ENCODE assay signal across 9 cellular contexts in the genomic region with DNA sequence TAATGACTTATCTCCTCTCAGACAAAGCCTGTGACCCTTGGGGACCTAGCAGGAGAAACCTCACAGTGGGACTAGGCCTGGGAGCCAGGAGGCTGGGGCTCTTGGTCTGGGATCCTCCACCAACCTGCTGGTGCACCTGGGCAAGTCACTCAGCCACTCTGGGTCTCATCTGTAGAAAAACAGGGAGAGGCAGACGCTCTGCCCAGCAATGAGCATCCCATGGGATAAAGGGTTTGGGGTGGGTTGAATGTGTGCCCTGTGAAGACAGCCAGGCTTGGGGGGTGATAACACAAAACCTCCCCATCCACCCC.
A peak's percentile ranks its signal among the peaks of the same experiment; 100 is the strongest.
DNase-seq lines count a peak whose midpoint lies in the region; ATAC-seq and TF ChIP-seq lines count a peak whose summit lies in the region.
"Had no signal": no experiment of that assay in that cellular context is flagged by ENCODE, and none has a peak within 500 bp of the region (broad histone marks: within the 10 kb centered on the region; RNA-seq: fewer than 3 reads in every experiment).

No MANE protein-coding gene starts in this region.

- no peak overlapping the region for H3K4me3 Mint-ChIP-seq in Caco-2 (ENCODE audit: unreplicated experiment)

- POLR2A ChIA-PET in Caco-2 (lab: Charles Lee): no interaction called here

- CTCF ChIA-PET in Caco-2 (lab: Charles Lee): no interaction called here

- TF ChIP-seq POLR2A in esophagus squamous epithelium (IDR thresholded peaks at IDR 0.05): no peak

- H3K27ac ChIP-seq in RWPE2 (ENCODE audit: poor library complexity, severe bottlenecking): peak overlapping the region; percentile 95
- peak overlapping the region; percentile 84 to 96 (median 90) for H3K27ac ChIP-seq in esophagus squamous epithelium
- peak overlapping the region; percentile 75 for H3K27ac ChIP-seq in psoas muscle

- H3K9me3 Mint-ChIP-seq in Caco-2 (ENCODE audit: unreplicated experiment): no peaks in the 10 kb centered on the region

- H3K27me3 ChIP-seq in Caco-2 (replicated peaks; ENCODE audit: control insufficient read depth, insufficient read depth, low read length) (no peaks in the 10 kb centered on the region), RWPE2 (ENCODE audit: insufficient read depth, poor library complexity, severe bottlenecking) (no peaks in the 10 kb centered on the region), esophagus squamous epithelium (no peaks in the 10 kb centered on the region), psoas muscle (ENCODE audit: insufficient read depth in 3 of 3, low read length in 2 of 3) (no peaks in the 10 kb centered on the region)
- H3K27me3 ChIP-seq: testis had no signal

- H3K9me3 ChIP-seq in Caco-2: no peaks in the 10 kb centered on the region
- no peaks in the 10 kb centered on the region for H3K9me3 ChIP-seq in RWPE2 (ENCODE audit: severe bottlenecking)
- H3K9me3 ChIP-seq in esophagus squamous epithelium: no peaks in the 10 kb centered on the region
- no peaks in the 10 kb centered on the region for H3K9me3 ChIP-seq in psoas muscle
- H3K9me3 ChIP-seq: testis had no signal

- BruUV-seq in Caco-2 (replicated peaks; lab: Mats Ljungman, UMichigan): no TSS peak

- peaks cover 7% of the 10 kb centered on the region for H3K36me3 ChIP-seq in Caco-2 (ENCODE audit: control insufficient read depth, insufficient read depth, low read length)
- no peaks in the 10 kb centered on the region for H3K36me3 ChIP-seq in RWPE2 (ENCODE audit: low read depth)
- peaks cover 0 to 43% (median 0%) of the 10 kb centered on the region in 3 donors for H3K36me3 ChIP-seq in esophagus squamous epithelium
- no peaks in the 10 kb centered on the region for H3K36me3 ChIP-seq in psoas muscle (ENCODE audit: insufficient read depth in 1 of 2, low read depth in 1 of 2)

- H3K4me1 Mint-ChIP-seq in Caco-2 (ENCODE audit: low read depth, unreplicated experiment): peaks cover 6% of the 10 kb centered on the region

- H3K4me1 ChIP-seq in Caco-2 (peaks cover 36% of the 10 kb centered on the region), RWPE2 (ENCODE audit: insufficient read depth, poor library complexity, severe bottlenecking) (peaks cover 53% of the 10 kb centered on the region), esophagus squamous epithelium (peaks cover 70 to 100% (median 96%) of the 10 kb centered on the region in 3 donors), psoas muscle (peaks cover 96% of the 10 kb centered on the region)

- 60% methylated on average over 1 of the region's 1 CpG; no CpG with 5 or more reads in 1 of the 2 donors for WGBS in esophagus squamous epithelium, 2 donors
- 64 to 88% (median 70%) methylated on average over 1 of the region's 1 CpG for WGBS in psoas muscle, 3 donors

- DNase-seq in Caco-2 (no peak), RWPE2 (ENCODE audit: low spot score) (no peak), esophagus squamous epithelium (lab: John Stamatoyannopoulos, UW) (no peak), psoas muscle (no peak), GM19240 (ENCODE audit: insufficient read length, low spot score) (no peak), NCI-H2196 treated with DMSO at 0.1 percent for 48 hours (lab: John Stamatoyannopoulos, UW; ENCODE audit: unreplicated experiment) (no peak)
- DNase-seq in activated CD4-positive, CD25-positive, alpha-beta regulatory T cell treated with anti-CD3 and anti-CD28 coated beads, Interleukin-2, amount 50 U/mL, for 72 hours: no peak

- intact Hi-C loops in Caco-2 (cut with micrococcal nuclease; ENCODE audit: unreplicated experiment) (no loop called here), esophagus squamous epithelium (cut with DNase I) (no loop called here), psoas muscle (cut with DNase I) (no loop called here)

- H3K36me3 Mint-ChIP-seq in Caco-2 (ENCODE audit: insufficient read depth, unreplicated experiment): peaks cover 24% of the 10 kb centered on the region

- no peak overlapping the region for H3K4me3 ChIP-seq in Caco-2 (ENCODE audit: low read depth, low read length)
- H3K4me3 ChIP-seq in RWPE2 (ENCODE audit: severe bottlenecking): no peak overlapping the region
- H3K4me3 ChIP-seq in esophagus squamous epithelium: no peak overlapping the region
- no peak overlapping the region for H3K4me3 ChIP-seq in psoas muscle
- H3K4me3 ChIP-seq: testis had no signal

- ATAC-seq in RWPE2 (ENCODE audit: low read depth): peak; percentile 1; the same call in 2 of the 3 replicates
- ATAC-seq in psoas muscle: no peak
- no peak for ATAC-seq in GM19395 (IDR thresholded peaks at IDR 0.05; ENCODE audit: unreplicated experiment)

- peak overlapping the region; percentile 52 for H3K27ac Mint-ChIP-seq in Caco-2 (ENCODE audit: unreplicated experiment)

- no peaks in the 10 kb centered on the region for H3K27me3 Mint-ChIP-seq in Caco-2 (ENCODE audit: insufficient read depth, unreplicated experiment)

- TF ChIP-seq CTCF in Caco-2 (IDR thresholded peaks at IDR 0.05; ENCODE audit: insufficient read depth in 1 of 2, low read depth in 1 of 2, low read length in 1 of 2, severe bottlenecking in 1 of 2, unreplicated experiment in 1 of 2) (no peak), RWPE2 (IDR thresholded peaks at IDR 0.05; ENCODE audit: poor library complexity, severe bottlenecking) (no peak), esophagus squamous epithelium (IDR thresholded peaks at IDR 0.05) (no peak), psoas muscle (IDR thresholded peaks at IDR 0.05) (no peak)
